In genomic region chr17:77280304-77280910, GRCh38 we compare ENCODE assay signal across 8 cellular contexts.
A peak's percentile ranks its signal among the peaks of the same experiment; 100 is the strongest.
DNase-seq lines count a peak whose midpoint lies in the region; ATAC-seq and TF ChIP-seq lines count a peak whose summit lies in the region.

No MANE protein-coding gene starts in this region.

- no peaks in the 10 kb centered on the region for H3K9me3 Mint-ChIP-seq in dendritic cell treated with granulocyte-macrophage colony-stimulating factor and Interleukin-4, amounts not matched to agents 40 ng/mL and 50 ng/mL, for 4 days

- no peak overlapping the region for H3K27ac ChIP-seq in heart left ventricle

- H3K27me3 Mint-ChIP-seq in dendritic cell treated with granulocyte-macrophage colony-stimulating factor and Interleukin-4, amounts not matched to agents 40 ng/mL and 50 ng/mL, for 4 days, result no peaks in the 10 kb centered on the region

- peak in 1 of 4 donors; percentile 7 for ATAC-seq in heart left ventricle
- ATAC-seq in Right ventricle myocardium superior (ENCODE audit: poor library complexity), result no peak
- ATAC-seq in omental fat pad (ENCODE audit: low FRiP score), result peak; percentile 30

- peaks cover 81% of the 10 kb centered on the region for H3K4me1 Mint-ChIP-seq in dendritic cell treated with granulocyte-macrophage colony-stimulating factor and Interleukin-4, amounts not matched to agents 40 ng/mL and 50 ng/mL, for 4 days (ENCODE audit: low read depth)

- H3K36me3 Mint-ChIP-seq in dendritic cell treated with granulocyte-macrophage colony-stimulating factor and Interleukin-4, amounts not matched to agents 40 ng/mL and 50 ng/mL, for 4 days (ENCODE audit: low read depth), result peaks cover 8% of the 10 kb centered on the region

- TF ChIP-seq CTCF in heart left ventricle (IDR thresholded peaks at IDR 0.05) (no peak), omental fat pad (IDR thresholded peaks at IDR 0.05) (no peak)

- TF ChIP-seq POLR2A in heart left ventricle (IDR thresholded peaks at IDR 0.05), result no peak

- intact Hi-C loops in heart left ventricle (cut with DNase I), result no loop called here
- intact Hi-C loops in Right ventricle myocardium superior (cut with DNase I), result no loop called here
- intact Hi-C loops in dendritic cell treated with granulocyte-macrophage colony-stimulating factor and Interleukin-4, amounts not matched to agents 40 ng/mL and 50 ng/mL, for 4 days (cut with micrococcal nuclease), result loop anchor here (5.0 kb wide), 1 partner anchor 37 kb away; a partner anchor contains a TSS

- no peaks in the 10 kb centered on the region for H3K36me3 ChIP-seq in heart left ventricle

- peaks cover 0 to 53% (median 9%) of the 10 kb centered on the region in 12 donors for H3K4me1 ChIP-seq in heart left ventricle

- WGBS in heart left ventricle, 4 donors, result 33 to 43% (median 38%) methylated on average over 26 to 30 of the region's 30 CpGs

- H3K4me3 ChIP-seq in heart left ventricle, result peak overlapping the region in 11 of 12 donors; percentile 28 to 66 (median 55)

- no peaks in the 10 kb centered on the region for H3K9me3 ChIP-seq in heart left ventricle

- H3K27me3 ChIP-seq in heart left ventricle, result peaks cover 4 to 15% (median 10%) of the 10 kb centered on the region in 9 donors

- peak overlapping the region; percentile 80 for H3K27ac Mint-ChIP-seq in dendritic cell treated with granulocyte-macrophage colony-stimulating factor and Interleukin-4, amounts not matched to agents 40 ng/mL and 50 ng/mL, for 4 days

- DNase-seq in heart left ventricle (peak in 1 of 5 donors; percentile 51), Right ventricle myocardium superior (no peak), NCI-H526 treated with DMSO at 0.1 percent for 48 hours (lab: John Stamatoyannopoulos, UW) (peak; percentile 18), omental fat pad (ENCODE audit: low spot score) (no peak), cortex of kidney (lab: John Stamatoyannopoulos, UW) (no peak), DMS 273 (lab: John Stamatoyannopoulos, UW; ENCODE audit: unreplicated experiment) (no peak), HuH-7 (ENCODE audit: low spot score) (no peak)

- H3K4me3 Mint-ChIP-seq in dendritic cell treated with granulocyte-macrophage colony-stimulating factor and Interleukin-4, amounts not matched to agents 40 ng/mL and 50 ng/mL, for 4 days, result peak overlapping the region; percentile 79
